In the genomic region with DNA sequence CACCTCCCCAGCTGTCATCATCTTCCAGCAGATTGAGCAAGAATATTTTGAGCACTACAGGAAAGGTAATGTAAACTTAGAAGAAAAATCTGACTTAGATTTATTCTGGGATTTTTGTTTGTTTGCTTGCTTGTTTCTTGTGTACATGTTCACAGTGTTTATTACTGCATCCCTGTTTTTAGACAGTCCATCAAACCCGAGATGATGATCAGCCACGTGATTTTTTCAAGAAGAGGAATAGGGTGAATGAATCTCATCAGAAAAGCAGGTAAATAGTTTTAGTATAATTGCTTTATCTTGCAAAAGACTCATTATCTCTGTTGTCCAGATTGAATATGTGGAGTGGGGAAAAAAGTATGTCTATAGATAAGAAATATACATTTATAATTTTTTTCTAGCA, we compare ENCODE assay signal across 22 cellular contexts. TPM values are rescaled to one million over a fixed set of nuclear protein-coding genes. Genes with fewer than 3 reads are reported as not detected.
DNase-seq lines count a peak whose midpoint lies in the region; ATAC-seq and TF ChIP-seq lines count a peak whose summit lies in the region.
"Had no signal": no experiment of that assay in that cellular context is flagged by ENCODE, and none has a peak within 500 bp of the region (broad histone marks: within the 10 kb centered on the region; RNA-seq: fewer than 3 reads in every experiment).

No MANE protein-coding gene starts in this region.

- no peak overlapping the region for H3K27ac Mint-ChIP-seq in natural killer cell
- H3K27ac Mint-ChIP-seq in natural killer cell treated with Interleukin-12 subunit alpha and Interleukin-12 subunit beta and Interleukin-15 and Interleukin-18, amount 100 ng/mL, for 72 hours: peak overlapping the region in 1 of 2 donors; percentile 96
- peak overlapping the region; percentile 42 for H3K27ac Mint-ChIP-seq in nephron progenitor cell
- no peak overlapping the region for H3K27ac Mint-ChIP-seq in activated CD4-positive, alpha-beta T cell treated with anti-CD3 and anti-CD28 coated beads for 36 hours

- TF ChIP-seq CTCF in natural killer cell (IDR thresholded peaks at IDR 0.05): no peak
- no peak for TF ChIP-seq CTCF in SU-DHL-6 (IDR thresholded peaks at IDR 0.05; ENCODE audit: insufficient read depth, low read length, poor library complexity, severe bottlenecking)
- no peak for TF ChIP-seq CTCF in nephron progenitor cell (IDR thresholded peaks at IDR 0.05)

- H3K27me3 ChIP-seq in SU-DHL-6 (ENCODE audit: low read length): no peaks in the 10 kb centered on the region
- H3K27me3 ChIP-seq: foreskin keratinocyte, SJCRH30 had no signal

- H2AFZ ChIP-seq in SU-DHL-6 (ENCODE audit: low read depth, low read length, severe bottlenecking): no peak overlapping the region

- CTCF ChIA-PET in activated CD4-positive, alpha-beta T cell treated with anti-CD3 and anti-CD28 coated beads for 36 hours (lab: Charles Lee): interaction anchor here (0.7 kb wide), 1 partner anchor 13 kb away, joined by 3 read pairs; no protein-coding TSS in a partner anchor

- H3K79me2 ChIP-seq in SU-DHL-6 (ENCODE audit: insufficient read depth, low read length): peaks cover 15% of the 10 kb centered on the region

- ATAC-seq in natural killer cell: no peak
- no peak for ATAC-seq in natural killer cell treated with Interleukin-12 subunit alpha and Interleukin-12 subunit beta and Interleukin-15 and Interleukin-18, amount 100 ng/mL, for 72 hours
- no peak for ATAC-seq in activated CD4-positive, alpha-beta T cell treated with anti-CD3 and anti-CD28 coated beads for 36 hours
- ATAC-seq: activated CD4-positive, CD25-positive, alpha-beta regulatory T cell treated with anti-CD3 and anti-CD28 coated beads, Interleukin-2, amount 50 U/mL, for 24 hours; foreskin keratinocyte; left colon; mucosa of descending colon had no signal

- H4K20me1 ChIP-seq in SU-DHL-6 (ENCODE audit: low read depth, low read length): no peaks in the 10 kb centered on the region

- H3F3A ChIP-seq in SU-DHL-6 (ENCODE audit: insufficient read depth): peaks cover 21% of the 10 kb centered on the region

- no peak overlapping the region for H3K27ac ChIP-seq in SU-DHL-6 (ENCODE audit: low read depth, low read length)
- H3K27ac ChIP-seq: foreskin keratinocyte, SJCRH30 had no signal

- POLR2A ChIA-PET in activated CD4-positive, alpha-beta T cell treated with anti-CD3 and anti-CD28 coated beads for 36 hours (lab: Charles Lee): no interaction called here

- DNase-seq in natural killer cell: no peak
- no peak for DNase-seq in natural killer cell treated with Interleukin-12 subunit alpha and Interleukin-12 subunit beta and Interleukin-15 and Interleukin-18, amount 100 ng/mL, for 72 hours (ENCODE audit: low spot score)
- no peak for DNase-seq in nephron progenitor cell
- DNase-seq in activated CD4-positive, alpha-beta T cell treated with anti-CD3 and anti-CD28 coated beads for 36 hours: no peak
- no peak for DNase-seq in HT-29 (ENCODE audit: low spot score)
- DNase-seq in NCI-H2171 treated with DMSO at 0.1 percent for 48 hours (lab: John Stamatoyannopoulos, UW): no peak
- no peak for DNase-seq in NCI-H82 (lab: John Stamatoyannopoulos, UW)
- DNase-seq: foreskin keratinocyte; GDM1; H7; left colon; mucosa of descending colon; NCI-H2081 treated with DMSO at 0.1 percent for 48 hours; NCI-H510A treated with DMSO at 0.1 percent for 48 hours; SJCRH30; stimulated activated CD4-positive, alpha-beta T cell treated with anti-CD3 and anti-CD28 coated beads, Interleukin-4, amount 100 ng/mL, for 4 hours; substantia nigra had no signal

- no peaks in the 10 kb centered on the region for H3K9me2 ChIP-seq in SU-DHL-6 (replicated peaks; ENCODE audit: insufficient read depth, low read length)

- intact Hi-C loops in natural killer cell (cut with micrococcal nuclease): loop anchor here (5.0 to 10.0 kb wide), 2 partner anchors 115 to 1953 kb away; no protein-coding TSS in a partner anchor
- intact Hi-C loops in activated CD4-positive, alpha-beta T cell treated with anti-CD3 and anti-CD28 coated beads for 36 hours (cut with DNase I, micrococcal nuclease): loop anchor here in 1 of 2 experiments (5.0 to 10.0 kb wide), 2 partner anchors 263 to 1050 kb away; no protein-coding TSS in a partner anchor

- H3K36me3 Mint-ChIP-seq in natural killer cell (no peaks in the 10 kb centered on the region), nephron progenitor cell (ENCODE audit: low read depth) (peaks cover 19% of the 10 kb centered on the region)
- H3K36me3 Mint-ChIP-seq in natural killer cell treated with Interleukin-12 subunit alpha and Interleukin-12 subunit beta and Interleukin-15 and Interleukin-18, amount 100 ng/mL, for 72 hours: peaks cover 8% of the 10 kb centered on the region
- peaks cover 21% of the 10 kb centered on the region for H3K36me3 Mint-ChIP-seq in activated CD4-positive, alpha-beta T cell treated with anti-CD3 and anti-CD28 coated beads for 36 hours (ENCODE audit: low read depth)

- H3K4me3 ChIP-seq in SU-DHL-6 (ENCODE audit: insufficient read depth, low read length, poor library complexity, severe bottlenecking): no peak overlapping the region
- H3K4me3 ChIP-seq: coronary artery, mucosa of descending colon, SJCRH30 had no signal

- no peak overlapping the region for H3K9ac ChIP-seq in SU-DHL-6 (ENCODE audit: low read length)

- H3K4me2 ChIP-seq in SU-DHL-6 (ENCODE audit: low read depth, low read length, poor library complexity, severe bottlenecking): peak overlapping the region; percentile 76

- H3K9me3 ChIP-seq in SU-DHL-6 (ENCODE audit: insufficient read depth, low read length): no peaks in the 10 kb centered on the region
- H3K9me3 ChIP-seq: mucosa of descending colon, SJCRH30 had no signal

- peak overlapping the region; percentile 17 for H3K4me3 Mint-ChIP-seq in natural killer cell
- H3K4me3 Mint-ChIP-seq in natural killer cell treated with Interleukin-12 subunit alpha and Interleukin-12 subunit beta and Interleukin-15 and Interleukin-18, amount 100 ng/mL, for 72 hours: no peak overlapping the region
- H3K4me3 Mint-ChIP-seq in nephron progenitor cell: peak overlapping the region; percentile 95
- H3K4me3 Mint-ChIP-seq in activated CD4-positive, alpha-beta T cell treated with anti-CD3 and anti-CD28 coated beads for 36 hours: no peak overlapping the region

- peaks cover 22% of the 10 kb centered on the region for H3K36me3 ChIP-seq in SU-DHL-6 (ENCODE audit: low read length)

- H3K4me1 Mint-ChIP-seq in natural killer cell (peaks cover 24 to 39% of the 10 kb centered on the region in 2 donors), nephron progenitor cell (peaks cover 70% of the 10 kb centered on the region)
- peaks cover 23 to 24% of the 10 kb centered on the region in 2 donors for H3K4me1 Mint-ChIP-seq in natural killer cell treated with Interleukin-12 subunit alpha and Interleukin-12 subunit beta and Interleukin-15 and Interleukin-18, amount 100 ng/mL, for 72 hours (ENCODE audit: low read depth in 2 of 2)
- H3K4me1 Mint-ChIP-seq in activated CD4-positive, alpha-beta T cell treated with anti-CD3 and anti-CD28 coated beads for 36 hours: peaks cover 42% of the 10 kb centered on the region

- H3K27me3 Mint-ChIP-seq in natural killer cell (ENCODE audit: low read depth in 2 of 2): no peaks in the 10 kb centered on the region
- H3K27me3 Mint-ChIP-seq in natural killer cell treated with Interleukin-12 subunit alpha and Interleukin-12 subunit beta and Interleukin-15 and Interleukin-18, amount 100 ng/mL, for 72 hours: no peaks in the 10 kb centered on the region
- peaks cover 11% of the 10 kb centered on the region for H3K27me3 Mint-ChIP-seq in nephron progenitor cell (ENCODE audit: low read depth, poor library complexity)
- no peaks in the 10 kb centered on the region for H3K27me3 Mint-ChIP-seq in activated CD4-positive, alpha-beta T cell treated with anti-CD3 and anti-CD28 coated beads for 36 hours
- H3K27me3 Mint-ChIP-seq: IgD-negative memory B cell had no signal

- H3K9me3 Mint-ChIP-seq in natural killer cell (no peaks in the 10 kb centered on the region), nephron progenitor cell (no peaks in the 10 kb centered on the region)
- H3K9me3 Mint-ChIP-seq in natural killer cell treated with Interleukin-12 subunit alpha and Interleukin-12 subunit beta and Interleukin-15 and Interleukin-18, amount 100 ng/mL, for 72 hours: no peaks in the 10 kb centered on the region
- no peaks in the 10 kb centered on the region for H3K9me3 Mint-ChIP-seq in activated CD4-positive, alpha-beta T cell treated with anti-CD3 and anti-CD28 coated beads for 36 hours (ENCODE audit: low read depth)
- H3K9me3 Mint-ChIP-seq: IgD-negative memory B cell had no signal

RNA-seq across cellular contexts. Expression of a gene that starts 2.1 kb away (rescaled TPM):
- total RNA-seq in natural killer cell: 10 to 100 TPM; 17.1 to 31.1 (median 27.7) TPM
- 10 to 100 TPM; 27.7 to 31.7 TPM for total RNA-seq in natural killer cell treated with Interleukin-12 subunit alpha and Interleukin-12 subunit beta and Interleukin-15 and Interleukin-18, amount 100 ng/mL, for 72 hours
- total RNA-seq in activated CD4-positive, alpha-beta T cell treated with anti-CD3 and anti-CD28 coated beads for 36 hours: 10 to 100 TPM; 25.6 to 33.2 TPM
- 4.6 and 4.8 TPM in 2 replicates for total RNA-seq in HT-29 (2014; rRNA removed; shearing (Covaris generic))

RNA-seq across cellular contexts. Expression of a gene that starts 2.1 kb away (rescaled TPM):
- total RNA-seq in natural killer cell: 1 to 10 TPM; 3.5 to 6.9 (median 6.7) TPM
- total RNA-seq in natural killer cell treated with Interleukin-12 subunit alpha and Interleukin-12 subunit beta and Interleukin-15 and Interleukin-18, amount 100 ng/mL, for 72 hours: 10 to 100 TPM; 10.2 to 16.4 TPM
- 1 to 10 TPM; 4.4 to 4.7 TPM for total RNA-seq in activated CD4-positive, alpha-beta T cell treated with anti-CD3 and anti-CD28 coated beads for 36 hours
- 12.3 and 13.9 TPM in 2 replicates for total RNA-seq in HT-29 (2014; rRNA removed; shearing (Covaris generic))

RNA-seq across cellular contexts. Expression of a gene that starts 8.8 kb away (rescaled TPM):
- 1 to 10 TPM; 5.9 to 8.6 (median 7.0) TPM for total RNA-seq in natural killer cell
- total RNA-seq in natural killer cell treated with Interleukin-12 subunit alpha and Interleukin-12 subunit beta and Interleukin-15 and Interleukin-18, amount 100 ng/mL, for 72 hours: 1 to 10 TPM; 1.4 to 4.4 TPM
- 1 to 10 TPM; 1.5 to 2.1 TPM for total RNA-seq in activated CD4-positive, alpha-beta T cell treated with anti-CD3 and anti-CD28 coated beads for 36 hours
- total RNA-seq in HT-29 (2014; rRNA removed; shearing (Covaris generic)): 0.69 and 1.7 TPM in 2 replicates
- total RNA-seq: H7 had no signal

RNA-seq across cellular contexts. Expression of a gene that starts 16.0 kb away (rescaled TPM):
- total RNA-seq in natural killer cell: 1 to 10 TPM; 1.2 to 2.0 (median 1.8) TPM
- total RNA-seq in natural killer cell treated with Interleukin-12 subunit alpha and Interleukin-12 subunit beta and Interleukin-15 and Interleukin-18, amount 100 ng/mL, for 72 hours: 1 to 10 TPM; 1.8 TPM
- under 1 TPM; 0.88 to 0.91 TPM for total RNA-seq in activated CD4-positive, alpha-beta T cell treated with anti-CD3 and anti-CD28 coated beads for 36 hours
- total RNA-seq in HT-29 (2014; rRNA removed; shearing (Covaris generic)): 0.13 and 0.51 TPM in 2 replicates
- total RNA-seq: endothelial cell of umbilical vein had no signal

Comparison
In these comparisons a context has a peak if more than half of its experiments do, and no peak if none do; other contexts are left out.
1. H3K4me3 Mint-ChIP-seq: peak in natural killer cell (single experiment) and nephron progenitor cell (single experiment); none in natural killer cell treated with Interleukin-12 subunit alpha and Interleukin-12 subunit beta and Interleukin-15 and Interleukin-18, amount 100 ng/mL, for 72 hours (single experiment) and activated CD4-positive, alpha-beta T cell treated with anti-CD3 and anti-CD28 coated beads for 36 hours (single experiment).